Comparison of ENCODE assay signal across 8 cellular contexts in genomic region chr10:114304017-114304565, GRCh38.
A peak's percentile ranks its signal among the peaks of the same experiment; 100 is the strongest.
DNase-seq lines count a peak whose midpoint lies in the region; ATAC-seq and TF ChIP-seq lines count a peak whose summit lies in the region.

No MANE protein-coding gene starts in this region.

- WGBS in HUES64, result 11% methylated on average over 12 of the region's 14 CpGs

- H3K4me3 ChIP-seq in HUES64 (ENCODE audit: low read length), result peak overlapping the region; percentile 72

- no peak overlapping the region for H3K9ac ChIP-seq in HUES64 (ENCODE audit: low read depth, low read length)

- intact Hi-C loops in natural killer cell (cut with micrococcal nuclease), result loop anchor here (1.0 to 10.0 kb wide), 3 partner anchors 151 to 831 kb away; no protein-coding TSS in a partner anchor

- H3K27me3 ChIP-seq in HUES64 (ENCODE audit: insufficient read depth, low read length), result no peaks in the 10 kb centered on the region; the same call in 1 of the 2 replicates

- peak; percentile 75 for TF ChIP-seq CTCF in natural killer cell (IDR thresholded peaks at IDR 0.05)

- H3K9me3 ChIP-seq in HUES64 (ENCODE audit: insufficient read depth, low read depth, low read length), result no peaks in the 10 kb centered on the region

- no peaks in the 10 kb centered on the region for H3K36me3 Mint-ChIP-seq in natural killer cell
- peaks cover 7 to 9% of the 10 kb centered on the region in 2 donors for H3K36me3 Mint-ChIP-seq in stimulated activated naive B cell treated with anti-CD40 and anti-IgM and Interleukin-4, amounts not matched to agents 10 μg/mL and 1 μg/mL and 100 μg/mL, for 72 hours

- no peaks in the 10 kb centered on the region for H3K9me3 Mint-ChIP-seq in natural killer cell
- H3K9me3 Mint-ChIP-seq in stimulated activated naive B cell treated with anti-CD40 and anti-IgM and Interleukin-4, amounts not matched to agents 10 μg/mL and 1 μg/mL and 100 μg/mL, for 72 hours, result no peaks in the 10 kb centered on the region

- DNase-seq in DMS114 treated with DMSO at 0.1 percent for 48 hours (lab: John Stamatoyannopoulos, UW; ENCODE audit: unreplicated experiment) (peak; percentile 81), OCI-M1 (lab: John Stamatoyannopoulos, UW) (peak; percentile 86), activated T-helper 1 cell treated with Interleukin-2 at 50 U/mL for 16 hours (ENCODE audit: low read depth) (peak; percentile 25), fibroblast of peridontal ligament (ENCODE audit: extremely low read depth) (peak; percentile 79), natural killer cell (peak; percentile 53)
- peak; percentile 78 for DNase-seq in stimulated activated naive B cell treated with anti-CD40 and anti-IgM and Interleukin-4, amounts not matched to agents 10 μg/mL and 1 μg/mL and 100 μg/mL, for 72 hours

- H3K4me1 Mint-ChIP-seq in natural killer cell, result peaks cover 11 to 13% of the 10 kb centered on the region in 2 donors
- peaks cover 8 to 14% of the 10 kb centered on the region in 2 donors for H3K4me1 Mint-ChIP-seq in stimulated activated naive B cell treated with anti-CD40 and anti-IgM and Interleukin-4, amounts not matched to agents 10 μg/mL and 1 μg/mL and 100 μg/mL, for 72 hours

- no peak overlapping the region for H3K27ac ChIP-seq in HUES64 (ENCODE audit: low read depth, low read length)

- no peaks in the 10 kb centered on the region for H3K27me3 Mint-ChIP-seq in natural killer cell (ENCODE audit: low read depth in 2 of 2)
- no peaks in the 10 kb centered on the region for H3K27me3 Mint-ChIP-seq in stimulated activated naive B cell treated with anti-CD40 and anti-IgM and Interleukin-4, amounts not matched to agents 10 μg/mL and 1 μg/mL and 100 μg/mL, for 72 hours

- H3K4me3 Mint-ChIP-seq in natural killer cell, result peak overlapping the region; percentile 90
- H3K4me3 Mint-ChIP-seq in stimulated activated naive B cell treated with anti-CD40 and anti-IgM and Interleukin-4, amounts not matched to agents 10 μg/mL and 1 μg/mL and 100 μg/mL, for 72 hours, result peak overlapping the region; percentile 88 to 95

- H3K36me3 ChIP-seq in HUES64 (ENCODE audit: insufficient read depth, low read length), result no peaks in the 10 kb centered on the region

- peak overlapping the region; percentile 54 to 63 for H3K27ac Mint-ChIP-seq in natural killer cell
- peak overlapping the region; percentile 78 for H3K27ac Mint-ChIP-seq in stimulated activated naive B cell treated with anti-CD40 and anti-IgM and Interleukin-4, amounts not matched to agents 10 μg/mL and 1 μg/mL and 100 μg/mL, for 72 hours

- H3K4me1 ChIP-seq in HUES64 (ENCODE audit: insufficient read depth, low read length), result no peaks in the 10 kb centered on the region

- ATAC-seq in GM21526 (IDR thresholded peaks at IDR 0.05; ENCODE audit: low FRiP score, unreplicated experiment) (peak; percentile 79), natural killer cell (peak; percentile 68 to 78 (median 77))
- peak; percentile 76 to 79 for ATAC-seq in stimulated activated naive B cell treated with anti-CD40 and anti-IgM and Interleukin-4, amounts not matched to agents 10 μg/mL and 1 μg/mL and 100 μg/mL, for 72 hours (replicated peaks)

Comparison
In these comparisons a context has a peak if more than half of its experiments do, and no peak if none do; other contexts are left out.
1. DNase-seq: peak in every context shown above with its lines; median percentile 86 in OCI-M1; 81 in DMS114 treated with DMSO at 0.1 percent for 48 hours; 79 in fibroblast of peridontal ligament; 78 in stimulated activated naive B cell treated with anti-CD40 and anti-IgM and Interleukin-4, amounts not matched to agents 10 μg/mL and 1 μg/mL and 100 μg/mL, for 72 hours; 53 in natural killer cell; 25 in activated T-helper 1 cell treated with Interleukin-2 at 50 U/mL for 16 hours.